9 cellular contexts compared by ENCODE assay signal in genomic region chr1:16324456-16324890, GRCh38. TPM values are rescaled to one million over a fixed set of nuclear protein-coding genes. Genes with fewer than 3 reads are reported as not detected.
DNase-seq lines count a peak whose midpoint lies in the region; ATAC-seq and TF ChIP-seq lines count a peak whose summit lies in the region.
"Had no signal": no experiment of that assay in that cellular context is flagged by ENCODE, and none has a peak within 500 bp of the region (broad histone marks: within the 10 kb centered on the region; RNA-seq: fewer than 3 reads in every experiment).

No MANE protein-coding gene starts in this region.

- no peaks in the 10 kb centered on the region for H3K36me3 ChIP-seq in gastrocnemius medialis

- H3K9me3 ChIP-seq in gastrocnemius medialis, result no peaks in the 10 kb centered on the region
- H3K9me3 ChIP-seq: neutrophil had no signal

- CTCF ChIA-PET in RWPE1 (lab: Yijun Ruan, JAX), result no interaction called here

- no peak overlapping the region for H3K4me3 ChIP-seq in gastrocnemius medialis

- TF ChIP-seq POLR2A in gastrocnemius medialis (IDR thresholded peaks at IDR 0.05), result no peak

- POLR2A ChIA-PET in RWPE1 (lab: Yijun Ruan, JAX; ENCODE audit: low non-redundant PET), result no interaction called here

- peaks cover 43 to 53% of the 10 kb centered on the region in 2 donors for H3K4me1 ChIP-seq in gastrocnemius medialis

- peak overlapping the region; percentile 69 for H3K27ac ChIP-seq in RWPE1
- peak overlapping the region; percentile 50 to 82 (median 72) for H3K27ac ChIP-seq in gastrocnemius medialis
- H3K27ac ChIP-seq: neutrophil had no signal

- in situ Hi-C loops in gastrocnemius medialis (cut with MboI; ENCODE audit: low sequenced_read_pairs in 4 of 4), result no loop called here

- DNase-seq in GM03348 (ENCODE audit: low spot score) (peak; percentile 76), RWPE1 (ENCODE audit: low spot score) (peak; percentile 34), fibroblast of peridontal ligament (ENCODE audit: extremely low read depth) (peak; percentile 91), gastrocnemius medialis (peak; percentile 37 to 70), NCI-H345 (lab: John Stamatoyannopoulos, UW) (no peak)

- no peaks in the 10 kb centered on the region for H3K27me3 ChIP-seq in gastrocnemius medialis
- H3K27me3 ChIP-seq: neutrophil had no signal

- ATAC-seq in gastrocnemius medialis (peak; percentile 97 to 99), GM21381 (IDR thresholded peaks at IDR 0.05; ENCODE audit: unreplicated experiment) (no peak), GM21786 (IDR thresholded peaks at IDR 0.05; ENCODE audit: unreplicated experiment) (no peak), GM21737 (IDR thresholded peaks at IDR 0.05; ENCODE audit: unreplicated experiment) (no peak)

- intact Hi-C loops in gastrocnemius medialis (cut with DNase I; ENCODE audit: low total_unique reads), result no loop called here

- TF ChIP-seq CTCF in RWPE1 (conservative IDR thresholded peaks at IDR 0.05; ENCODE audit: low read depth), result no peak
- TF ChIP-seq CTCF in gastrocnemius medialis (IDR thresholded peaks at IDR 0.05 in 4 of 5, conservative IDR thresholded peaks at IDR 0.05 in 1 of 5), result no peak

RNA-seq across cellular contexts. Expression of gene FBXO42, which starts 27.8 kb away (rescaled TPM):
- total RNA-seq in gastrocnemius medialis, result 10 to 100 TPM; 23.1 to 32.4 (median 27.2) TPM

RNA-seq across cellular contexts. Expression of gene SZRD1, which starts 42.6 kb away (rescaled TPM):
- 100 to 1,000 TPM in 1 of 4 donors, 10 to 100 TPM in 3; 44.1 to 102 (median 83.1) TPM for total RNA-seq in gastrocnemius medialis

Comparison
In these comparisons a context has a peak if more than half of its experiments do, and no peak if none do; other contexts are left out.
1. ATAC-seq: peak in gastrocnemius medialis (2 of 2); none in GM21381 (single experiment), GM21786 (single experiment) and GM21737 (single experiment).